ENCODE assay signal across 8 cellular contexts in the genomic region with DNA sequence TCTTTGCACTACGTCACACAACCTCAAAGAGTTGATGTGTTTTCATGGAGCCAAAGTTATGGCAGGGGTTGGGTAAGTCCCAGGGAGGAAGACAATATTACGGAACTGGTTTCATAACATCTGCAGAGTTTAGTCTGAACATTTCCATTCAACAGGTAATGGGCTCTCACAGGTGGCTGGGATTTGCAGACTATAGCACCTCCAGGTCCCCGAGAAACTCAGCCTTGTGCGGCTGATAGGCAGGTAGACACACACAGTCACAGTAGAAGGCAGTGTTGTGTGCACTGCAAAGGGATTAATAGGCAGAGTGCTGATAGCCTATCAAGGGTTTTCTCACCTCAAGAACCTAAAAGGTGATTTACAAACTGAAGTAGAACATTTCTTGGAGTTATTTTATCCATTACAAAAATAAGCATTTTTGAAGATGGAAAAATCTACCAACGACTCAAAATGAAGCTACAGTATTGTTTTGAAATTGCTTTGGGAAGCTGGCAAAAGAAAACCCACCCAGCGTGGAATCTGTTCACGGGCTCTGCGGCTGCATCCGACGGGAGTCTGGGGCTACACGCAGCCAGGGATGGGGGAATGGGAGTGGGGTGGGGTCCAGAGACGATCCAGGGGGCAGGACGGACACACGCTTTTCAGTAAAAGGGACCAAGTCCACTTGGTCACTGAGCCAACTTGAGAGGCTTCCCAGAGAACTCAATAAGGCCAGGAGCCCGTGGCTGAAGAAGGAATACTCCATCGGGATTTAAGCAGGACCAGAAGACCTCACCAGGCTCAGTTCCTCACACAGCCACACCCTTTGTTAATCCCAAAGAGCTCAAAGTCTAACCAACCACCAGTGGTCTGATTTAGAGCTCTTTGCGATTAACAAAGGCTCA.
DNase-seq lines count a peak whose midpoint lies in the region; ATAC-seq and TF ChIP-seq lines count a peak whose summit lies in the region.

No MANE protein-coding gene starts in this region.

- H3K36me3 ChIP-seq in IMR-90 (ENCODE audit: control insufficient read depth, insufficient read depth, low read length): no peaks in the 10 kb centered on the region; the same call in none of the 2 replicates
- H3K36me3 ChIP-seq in liver (ENCODE audit: control insufficient read depth in 4 of 4, insufficient read depth in 3 of 4, low read depth in 1 of 4, low read length in 3 of 4): no peaks in the 10 kb centered on the region
- H3K36me3 ChIP-seq in thyroid gland: no peaks in the 10 kb centered on the region

- H3K4me1 ChIP-seq in IMR-90 (ENCODE audit: control insufficient read depth, insufficient read depth, low read length) (peaks cover 2% of the 10 kb centered on the region; the same call in 1 of the 2 replicates), liver (ENCODE audit: control insufficient read depth in 4 of 4, insufficient read depth in 4 of 4, low read length in 3 of 4) (peaks cover 0 to 15% (median 8%) of the 10 kb centered on the region in 4 donors), thyroid gland (peaks cover 4 to 9% of the 10 kb centered on the region in 2 donors)

- intact Hi-C loops in IMR-90 (cut with micrococcal nuclease) (no loop called here), thyroid gland (cut with DNase I) (loop anchor here (10.0 kb wide), 1 partner anchor 77 kb away; no protein-coding TSS in a partner anchor)

- H2BK120ac ChIP-seq in IMR-90 (ENCODE audit: low read depth, low read length): peak overlapping the region; percentile 20; the same call in 1 of the 2 replicates

- TF ChIP-seq CTCF in IMR-90 (conservative IDR thresholded peaks at IDR 0.05; ENCODE audit: low read depth, low read length): no peak
- no peak for TF ChIP-seq CTCF in cardiac fibroblast (IDR thresholded peaks at IDR 0.05; ENCODE audit: low read depth, low read length)
- TF ChIP-seq CTCF in liver (IDR thresholded peaks at IDR 0.05; ENCODE audit: low read depth, low read length, missing input control): peak; percentile 9
- TF ChIP-seq CTCF in thyroid gland (IDR thresholded peaks at IDR 0.05): no peak

- peak overlapping the region; percentile 48 for H3K4ac ChIP-seq in IMR-90 (ENCODE audit: low read depth, low read length)

- peaks cover 5% of the 10 kb centered on the region; the same call in 1 of the 2 replicates for H4K20me1 ChIP-seq in IMR-90 (ENCODE audit: insufficient read depth, low read length)

- H3K56ac ChIP-seq in IMR-90 (ENCODE audit: extremely low read depth, insufficient read depth, low read length): peak overlapping the region; percentile 59; the same call in 1 of the 2 replicates

- BruUV-seq in IMR-90 (replicated peaks; lab: Mats Ljungman, UMichigan): no TSS peak

- TF ChIP-seq POLR2A in IMR-90 (IDR thresholded peaks at IDR 0.05; ENCODE audit: low read depth, low read length): no peak
- TF ChIP-seq POLR2A in thyroid gland (IDR thresholded peaks at IDR 0.05): no peak

- TF ChIP-seq RAD21 in IMR-90 (IDR thresholded peaks at IDR 0.05; ENCODE audit: low read length): no peak
- TF ChIP-seq RAD21 in liver (IDR thresholded peaks at IDR 0.05): no peak

- H4K8ac ChIP-seq in IMR-90 (ENCODE audit: low read depth in 2 of 2, low read length in 2 of 2): peak overlapping the region; percentile 22 to 72; a peak in 3 of 4 replicates

- H3K4me2 ChIP-seq in IMR-90 (ENCODE audit: low read depth, low read length): peak overlapping the region; percentile 93

- H3K27ac ChIP-seq in IMR-90 (ENCODE audit: insufficient read depth, low read length) (peak overlapping the region; percentile 64), liver (ENCODE audit: low read depth in 1 of 2, low read length in 2 of 2) (no peak overlapping the region), thyroid gland (peak overlapping the region in 2 of 3 donors; percentile 86 to 87)

- H3K4me3 ChIP-seq in IMR-90 (ENCODE audit: insufficient read depth, low read depth, low read length) (peak overlapping the region; percentile 93), cardiac fibroblast (replicated peaks in 1 of 2; ENCODE audit: low read depth in 2 of 2, low read length in 2 of 2) (peak overlapping the region; percentile 84 to 89), liver (ENCODE audit: low read depth in 1 of 3, low read length in 3 of 3) (peak overlapping the region; percentile 47 to 83 (median 56)), thyroid gland (replicated peaks in 1 of 3) (peak overlapping the region in 2 of 3 donors; percentile 85 to 89)

- ATAC-seq in IMR-90 (ENCODE audit: low read depth): peak; percentile 30

- peak overlapping the region; percentile 81 for H3K9ac ChIP-seq in IMR-90 (ENCODE audit: low read depth, low read length)
- H3K9ac ChIP-seq in liver (ENCODE audit: low read depth in 1 of 2, low read length in 2 of 2): no peak overlapping the region

- H4K91ac ChIP-seq in IMR-90 (ENCODE audit: insufficient read depth, low read depth, low read length): 0 out of 2 replicates have a peak overlapping the region, but pooled peaks have one; percentile 65

- peaks cover 3% of the 10 kb centered on the region; the same call in 1 of the 2 replicates for H3K9me1 ChIP-seq in IMR-90 (ENCODE audit: insufficient read depth, low read length)

- H3K9me3 ChIP-seq in IMR-90 (ENCODE audit: control insufficient read depth, insufficient read depth, low read length): no peaks in the 10 kb centered on the region
- no peaks in the 10 kb centered on the region for H3K9me3 ChIP-seq in liver (ENCODE audit: control insufficient read depth in 4 of 4, low read length in 3 of 4)
- H3K9me3 ChIP-seq in thyroid gland: no peaks in the 10 kb centered on the region

- H3K23ac ChIP-seq in IMR-90 (ENCODE audit: low read depth, low read length): peak overlapping the region; percentile 79

- CTCF ChIA-PET in IMR-90 (lab: Yijun Ruan, JAX): interaction anchor here (0.7 to 1.0 kb wide), 3 partner anchors 9 to 103 kb away, joined by 3 to 4 read pairs (median 3); no protein-coding TSS in a partner anchor

- peak; percentile 9 for DNase-seq in COLO829 (ENCODE audit: low spot score)
- peak; percentile 25 for DNase-seq in IMR-90
- peak; percentile 47 to 55 for DNase-seq in cardiac fibroblast (ENCODE audit: low read depth in 2 of 2)
- DNase-seq in thyroid gland: no peak
- no peak for DNase-seq in SKM-1 treated with dmso at 0.1 percent for 144 hours (lab: John Stamatoyannopoulos, UW; ENCODE audit: unreplicated experiment)
- DNase-seq in putamen (ENCODE audit: low spot score): no peak
- no peak for DNase-seq in activated CD4-positive, CD25-positive, alpha-beta regulatory T cell treated with anti-CD3 and anti-CD28 coated beads, Interleukin-2, amount 50 U/mL, for 72 hours

- H2AK9ac ChIP-seq in IMR-90 (replicated peaks; ENCODE audit: low read depth, low read length, poor library complexity): peak overlapping the region; percentile 6

- peaks cover 37 to 38% of the 10 kb centered on the region in 2 experiments for H3K79me1 ChIP-seq in IMR-90 (ENCODE audit: low read depth in 1 of 2, low read length in 2 of 2)

- H4K5ac ChIP-seq in IMR-90 (ENCODE audit: low read depth, low read length): peak overlapping the region; percentile 52

- in situ Hi-C loops in IMR-90 (cut with MboI; ENCODE audit: low sequenced_read_pairs): no loop called here

- dilution Hi-C loops in IMR-90 (cut with HindIII; ENCODE audit: low sequenced_read_pairs, unreplicated experiment): no loop called here

- peak overlapping the region; percentile 72 for H3K14ac ChIP-seq in IMR-90 (replicated peaks; ENCODE audit: low read depth, low read length)

- H2BK20ac ChIP-seq in IMR-90 (ENCODE audit: low read depth, low read length): no peak overlapping the region

- 0 out of 2 replicates have a peak overlapping the region, but pooled peaks have one; percentile 4 for H3K18ac ChIP-seq in IMR-90 (ENCODE audit: low read depth, low read length)

- WGBS in IMR-90 (ENCODE audit: extremely low coverage in 2 of 2, insufficient read length in 1 of 2), 2 experiments: no CpG with 5 or more reads among the region's 17 CpGs
- WGBS in liver: 48% methylated on average over 17 of the region's 17 CpGs
- 31 to 43% methylated on average over 17 of the region's 17 CpGs for WGBS in thyroid gland, 2 donors

- peak overlapping the region; percentile 94 for H2AFZ ChIP-seq in IMR-90 (replicated peaks; ENCODE audit: low read length, poor library complexity)

- 0 out of 2 replicates have a peak overlapping the region, but pooled peaks have one; percentile 17 for H2AK5ac ChIP-seq in IMR-90 (ENCODE audit: low read depth, low read length)

- no peak overlapping the region for H2BK5ac ChIP-seq in IMR-90 (ENCODE audit: low read depth, low read length, poor library complexity, severe bottlenecking)

- H2BK15ac ChIP-seq in IMR-90 (ENCODE audit: low read depth, low read length): no peak overlapping the region

- H3K27me3 ChIP-seq in IMR-90 (ENCODE audit: control insufficient read depth, insufficient read depth, low read length) (no peaks in the 10 kb centered on the region), liver (ENCODE audit: control insufficient read depth in 4 of 4, insufficient read depth in 4 of 4, low read length in 3 of 4) (no peaks in the 10 kb centered on the region), thyroid gland (no peaks in the 10 kb centered on the region)

- POLR2A ChIA-PET in IMR-90 (lab: Charles Lee; ENCODE audit: unreplicated experiment): no interaction called here

TF ChIP-seq in IMR-90, 13 proteins besides CTCF, POLR2A, EP300 and RAD21:
- no peak for TF ChIP-seq RFX5 (IDR thresholded peaks at IDR 0.05; ENCODE audit: low read depth, low read length)
- TF ChIP-seq MAFK (IDR thresholded peaks at IDR 0.05; ENCODE audit: low read depth, low read length): no peak
- TF ChIP-seq BHLHE40 (IDR thresholded peaks at IDR 0.05; ENCODE audit: low read depth, low read length): no peak
- TF ChIP-seq CHD1 (IDR thresholded peaks at IDR 0.05; ENCODE audit: low read depth, low read length): no peak
- no peak for TF ChIP-seq RCOR1 (IDR thresholded peaks at IDR 0.05; ENCODE audit: insufficient replicate concordance, low read length)

TF ChIP-seq in liver, 16 proteins besides CTCF, POLR2A, EP300 and RAD21 (continues in another document):
- TF ChIP-seq, protein P1, sequence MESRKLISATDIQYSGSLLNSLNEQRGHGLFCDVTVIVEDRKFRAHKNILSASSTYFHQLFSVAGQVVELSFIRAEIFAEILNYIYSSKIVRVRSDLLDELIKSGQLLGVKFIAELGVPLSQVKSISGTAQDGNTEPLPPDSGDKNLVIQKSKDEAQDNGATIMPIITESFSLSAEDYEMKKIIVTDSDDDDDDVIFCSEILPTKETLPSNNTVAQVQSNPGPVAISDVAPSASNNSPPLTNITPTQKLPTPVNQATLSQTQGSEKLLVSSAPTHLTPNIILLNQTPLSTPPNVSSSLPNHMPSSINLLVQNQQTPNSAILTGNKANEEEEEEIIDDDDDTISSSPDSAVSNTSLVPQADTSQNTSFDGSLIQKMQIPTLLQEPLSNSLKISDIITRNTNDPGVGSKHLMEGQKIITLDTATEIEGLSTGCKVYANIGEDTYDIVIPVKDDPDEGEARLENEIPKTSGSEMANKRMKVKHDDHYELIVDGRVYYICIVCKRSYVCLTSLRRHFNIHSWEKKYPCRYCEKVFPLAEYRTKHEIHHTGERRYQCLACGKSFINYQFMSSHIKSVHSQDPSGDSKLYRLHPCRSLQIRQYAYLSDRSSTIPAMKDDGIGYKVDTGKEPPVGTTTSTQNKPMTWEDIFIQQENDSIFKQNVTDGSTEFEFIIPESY (IDR thresholded peaks at IDR 0.05): no peak
- TF ChIP-seq JUND (IDR thresholded peaks at IDR 0.05): no peak
- no peak for TF ChIP-seq HNF4A (conservative IDR thresholded peaks at IDR 0.05)
- no peak for TF ChIP-seq NR2F2 (IDR thresholded peaks at IDR 0.05)
- no peak for TF ChIP-seq YY1 (IDR thresholded peaks at IDR 0.05)

Comparison
In these comparisons a context has a peak if more than half of its experiments do, and no peak if none do; other contexts are left out.
1. DNase-seq: peak in COLO829 (single experiment), IMR-90 (single experiment) and cardiac fibroblast (2 of 2); none in thyroid gland (0 of 2), SKM-1 treated with dmso at 0.1 percent for 144 hours (single experiment), putamen (single experiment) and activated CD4-positive, CD25-positive, alpha-beta regulatory T cell treated with anti-CD3 and anti-CD28 coated beads, Interleukin-2, amount 50 U/mL, for 72 hours (single experiment).
2. H3K27ac ChIP-seq: peak in IMR-90 (single experiment) and thyroid gland (2 of 3); none in liver (0 of 2).
3. Peak in every context shown above with its lines, with median percentiles within 50 percentile points of each other: H3K4me3 ChIP-seq.